In genomic region chr10:43970747-43971146, GRCh38 we compare ENCODE assay signal across 14 cellular contexts.
A peak's percentile ranks its signal among the peaks of the same experiment; 100 is the strongest.
DNase-seq lines count a peak whose midpoint lies in the region; ATAC-seq and TF ChIP-seq lines count a peak whose summit lies in the region.
"Had no signal": no experiment of that assay in that cellular context is flagged by ENCODE, and none has a peak within 500 bp of the region (broad histone marks: within the 10 kb centered on the region; RNA-seq: fewer than 3 reads in every experiment).

No MANE protein-coding gene starts in this region.

- TF ChIP-seq CTCF in ascending aorta (IDR thresholded peaks at IDR 0.05) (no peak), neural progenitor cell (IDR thresholded peaks at IDR 0.05) (no peak)

- intact Hi-C loops in ascending aorta (cut with DNase I): no loop called here

- no peaks in the 10 kb centered on the region for H3K36me3 ChIP-seq in ascending aorta
- H3K36me3 ChIP-seq in neural progenitor cell: no peaks in the 10 kb centered on the region
- H3K36me3 ChIP-seq: BLaER1 treated with 17β-estradiol and CSF1 and Interleukin-3, amounts not matched to agents 10 nM and 100 nM had no signal

- H3K27ac Mint-ChIP-seq in neural progenitor cell: no peak overlapping the region
- H3K27ac Mint-ChIP-seq: CD4-positive, CD25-positive, alpha-beta regulatory T cell; H9 had no signal

- H3K27ac ChIP-seq in ascending aorta (no peak overlapping the region), neural progenitor cell (no peak overlapping the region)
- H3K27ac ChIP-seq: BLaER1 treated with 17β-estradiol and CSF1 and Interleukin-3, amounts not matched to agents 10 nM and 100 nM had no signal

- H3K27me3 Mint-ChIP-seq in neural progenitor cell (ENCODE audit: insufficient read depth, low read depth): peaks cover 3% of the 10 kb centered on the region
- H3K27me3 Mint-ChIP-seq: CD4-positive, CD25-positive, alpha-beta regulatory T cell had no signal

- no peak overlapping the region for H3K9ac ChIP-seq in neural progenitor cell
- H3K9ac ChIP-seq: BLaER1 treated with 17β-estradiol and CSF1 and Interleukin-3, amounts not matched to agents 10 nM and 100 nM had no signal

- peaks cover 0 to 8% of the 10 kb centered on the region in 2 donors for H3K4me1 ChIP-seq in ascending aorta
- H3K4me1 ChIP-seq in neural progenitor cell: no peaks in the 10 kb centered on the region

- peaks cover 2% of the 10 kb centered on the region for H3K9me3 Mint-ChIP-seq in neural progenitor cell
- H3K9me3 Mint-ChIP-seq: H9 had no signal

- no peaks in the 10 kb centered on the region for H3F3A ChIP-seq in neural progenitor cell (ENCODE audit: low read depth)

- H2AFZ ChIP-seq in neural progenitor cell (replicated peaks): no peak overlapping the region

- H3K79me2 ChIP-seq in neural progenitor cell (ENCODE audit: low read depth): no peaks in the 10 kb centered on the region

- H3K4me3 Mint-ChIP-seq in neural progenitor cell: no peak overlapping the region
- H3K4me3 Mint-ChIP-seq: CD4-positive, CD25-positive, alpha-beta regulatory T cell; H9 had no signal

- H3K27me3 ChIP-seq in ascending aorta (no peaks in the 10 kb centered on the region), neural progenitor cell (no peaks in the 10 kb centered on the region)

- H3K4me3 ChIP-seq in ascending aorta (no peak overlapping the region), neural progenitor cell (no peak overlapping the region)
- H3K4me3 ChIP-seq: BLaER1 treated with 17β-estradiol and CSF1 and Interleukin-3, amounts not matched to agents 10 nM and 100 nM had no signal

- no peaks in the 10 kb centered on the region for H3K36me3 Mint-ChIP-seq in neural progenitor cell
- H3K36me3 Mint-ChIP-seq: CD4-positive, CD25-positive, alpha-beta regulatory T cell had no signal

- no peak overlapping the region for H3K4me2 ChIP-seq in neural progenitor cell
- H3K4me2 ChIP-seq: BLaER1 treated with 17β-estradiol and CSF1 and Interleukin-3, amounts not matched to agents 10 nM and 100 nM had no signal

- DNase-seq in M059J (ENCODE audit: low read depth) (peak; percentile 39), dermis blood vessel endothelial cell (peak; percentile 87), globus pallidus (ENCODE audit: low spot score) (peak; percentile 15), pons (ENCODE audit: low spot score) (peak; percentile 40), ascending aorta (ENCODE audit: low spot score in 2 of 2) (no peak), neural progenitor cell (ENCODE audit: low spot score) (no peak), amniotic stem cell (lab: John Stamatoyannopoulos, UW) (no peak)
- DNase-seq: 8988T; CD4-positive, CD25-positive, alpha-beta regulatory T cell; DMS 273 treated with DMSO at 0.1 percent for 48 hours; GOT3; H9 had no signal

- H3K9me3 ChIP-seq in ascending aorta (no peaks in the 10 kb centered on the region), neural progenitor cell (ENCODE audit: low read depth) (no peaks in the 10 kb centered on the region)

- ATAC-seq in GM21723 (IDR thresholded peaks at IDR 0.05; ENCODE audit: unreplicated experiment): no peak

- peaks cover 9% of the 10 kb centered on the region for H3K4me1 Mint-ChIP-seq in neural progenitor cell
- H3K4me1 Mint-ChIP-seq: CD4-positive, CD25-positive, alpha-beta regulatory T cell; H9 had no signal

- H4K20me1 ChIP-seq in neural progenitor cell (ENCODE audit: low read depth): no peaks in the 10 kb centered on the region

Comparison
In these comparisons a context has a peak if more than half of its experiments do, and no peak if none do; other contexts are left out.
1. DNase-seq: peak in M059J (single experiment), dermis blood vessel endothelial cell (single experiment), globus pallidus (single experiment) and pons (single experiment); none in ascending aorta (0 of 2), neural progenitor cell (single experiment) and amniotic stem cell (single experiment).